Comparison of ENCODE assay signal across 9 cellular contexts in genomic region chr4:158193171-158193749, GRCh38. TPM values are rescaled to one million over a fixed set of nuclear protein-coding genes. Genes with fewer than 3 reads are reported as not detected.
DNase-seq lines count a peak whose midpoint lies in the region; ATAC-seq and TF ChIP-seq lines count a peak whose summit lies in the region.
"Had no signal": no experiment of that assay in that cellular context is flagged by ENCODE, and none has a peak within 500 bp of the region (broad histone marks: within the 10 kb centered on the region; RNA-seq: fewer than 3 reads in every experiment).

No MANE protein-coding gene starts in this region.

- in situ Hi-C loops in G401 (cut with HindIII; ENCODE audit: low sequenced_read_pairs) = loop anchor here (25.0 kb wide), 1 partner anchor 206 kb away; no protein-coding TSS in a partner anchor

- H3K27me3 Mint-ChIP-seq in GM23338 (ENCODE audit: insufficient read depth, low read depth, poor library complexity) = no peaks in the 10 kb centered on the region
- no peaks in the 10 kb centered on the region for H3K27me3 Mint-ChIP-seq in nephron (ENCODE audit: low read depth)

- no peak overlapping the region for H3K4me3 Mint-ChIP-seq in GM23338
- no peak overlapping the region for H3K4me3 Mint-ChIP-seq in nephron
- H3K4me3 Mint-ChIP-seq: T-helper 1 cell treated with Interleukin-12 subunit alpha and Interleukin-12 subunit beta and Interleukin-4 antibody, amounts not matched to agents 30 μg/mL and 1 μg/mL, for 36 hours had no signal

- ATAC-seq in GM23338 = peak; percentile 40; the same call in 2 of the 3 replicates
- ATAC-seq in GM21717 (IDR thresholded peaks at IDR 0.05; ENCODE audit: unreplicated experiment) = no peak

- TF ChIP-seq CTCF in GM23338 (conservative IDR thresholded peaks at IDR 0.05; ENCODE audit: low read depth in 2 of 2) (peak; percentile 62 to 64), nephron (IDR thresholded peaks at IDR 0.05; ENCODE audit: unreplicated experiment in 3 of 3) (peak; percentile 44 to 60 (median 47))

- H4K20me1 ChIP-seq in GM23338 (replicated peaks; ENCODE audit: insufficient read depth) = no peaks in the 10 kb centered on the region

- H3K36me3 Mint-ChIP-seq in GM23338 (ENCODE audit: low read depth) = no peaks in the 10 kb centered on the region
- H3K36me3 Mint-ChIP-seq in nephron (ENCODE audit: low read depth) = no peaks in the 10 kb centered on the region

- H3K27ac ChIP-seq in GM23338 (ENCODE audit: low read depth) = no peak overlapping the region

- DNase-seq in G401 (ENCODE audit: low spot score) = peak; percentile 65
- DNase-seq in GM23338 (ENCODE audit: low spot score) = peak; percentile 60
- DNase-seq in NCI-H748 (lab: John Stamatoyannopoulos, UW; ENCODE audit: unreplicated experiment) = peak; percentile 51
- DNase-seq in dermis microvascular lymphatic vessel endothelial cell (ENCODE audit: low read depth in 2 of 2) = peak; percentile 34 to 45
- no peak for DNase-seq in activated naive CD4-positive, alpha-beta T cell treated with Interleukin-2 at 50 U/mL for 16 hours
- no peak for DNase-seq in germinal center (ENCODE audit: low spot score)

- no peaks in the 10 kb centered on the region for H3K79me2 ChIP-seq in GM23338 (replicated peaks; ENCODE audit: insufficient read depth)

- no peak overlapping the region for H3K4me3 ChIP-seq in GM23338

- no peaks in the 10 kb centered on the region for H3K9me2 ChIP-seq in GM23338 (ENCODE audit: insufficient read depth)

- H3K4me1 ChIP-seq in GM23338 (ENCODE audit: insufficient read depth) = no peaks in the 10 kb centered on the region

- no peaks in the 10 kb centered on the region for H3F3A ChIP-seq in GM23338 (replicated peaks; ENCODE audit: low read depth)

- no peak overlapping the region for H3K4me2 ChIP-seq in GM23338

- H3K9me3 Mint-ChIP-seq in GM23338 = no peaks in the 10 kb centered on the region
- H3K9me3 Mint-ChIP-seq in nephron = no peaks in the 10 kb centered on the region
- H3K9me3 Mint-ChIP-seq: T-helper 1 cell treated with Interleukin-12 subunit alpha and Interleukin-12 subunit beta and Interleukin-4 antibody, amounts not matched to agents 30 μg/mL and 1 μg/mL, for 36 hours had no signal

- no peak overlapping the region for H2AFZ ChIP-seq in GM23338

- H3K36me3 ChIP-seq in GM23338 (ENCODE audit: insufficient read depth) = no peaks in the 10 kb centered on the region

- no peaks in the 10 kb centered on the region for H3K4me1 Mint-ChIP-seq in GM23338
- no peaks in the 10 kb centered on the region for H3K4me1 Mint-ChIP-seq in nephron

- no peaks in the 10 kb centered on the region for H3K27me3 ChIP-seq in GM23338 (ENCODE audit: insufficient read depth)

- H3K27ac Mint-ChIP-seq in GM23338 (no peak overlapping the region), nephron (no peak overlapping the region)
- H3K27ac Mint-ChIP-seq: T-helper 1 cell treated with Interleukin-12 subunit alpha and Interleukin-12 subunit beta and Interleukin-4 antibody, amounts not matched to agents 30 μg/mL and 1 μg/mL, for 36 hours had no signal

TF ChIP-seq in GM23338, 12 proteins besides CTCF, POLR2A, EP300 and RAD21 (continues in another document):
- no peak for TF ChIP-seq EZH2 (IDR thresholded peaks at IDR 0.05; ENCODE audit: low read depth, unreplicated experiment)
- no peak for TF ChIP-seq ZNF114 (CRISPR knock-in tag; IDR thresholded peaks at IDR 0.05)
- no peak for TF ChIP-seq REST (IDR thresholded peaks at IDR 0.05; ENCODE audit: unreplicated experiment)
- TF ChIP-seq STAT1 (IDR thresholded peaks at IDR 0.05; ENCODE audit: unreplicated experiment) = no peak
- TF ChIP-seq ETS1 (IDR thresholded peaks at IDR 0.05) = no peak
- TF ChIP-seq NANOG (IDR thresholded peaks at IDR 0.05; ENCODE audit: borderline replicate concordance) = no peak
- TF ChIP-seq ZNF331 (CRISPR knock-in tag; IDR thresholded peaks at IDR 0.05; ENCODE audit: low read depth) = no peak

RNA-seq across cellular contexts. Expression of gene TMEM144, which starts 17.0 kb away (rescaled TPM):
- total RNA-seq in G401 (2014; rRNA removed; shearing (Covaris generic)) = 4.1 and 9.8 TPM in 2 replicates
- 1.7 and 2.8 TPM in 2 replicates for total RNA-seq in GM23338 (2014; rRNA removed; shearing (Covaris generic))
- 0.75 and 1.3 TPM in 2 replicates for polyA plus RNA-seq in GM23338 (2016; fragmentation: Nextera tagmentation; extraction: Ambion mirVana)
- total RNA-seq in dermis microvascular lymphatic vessel endothelial cell = 2.1 and 6.3 TPM in 2 replicates

RNA-seq across cellular contexts. Expression of gene GASK1B, which starts 20.4 kb away (rescaled TPM):
- 42.5 and 46.2 TPM in 2 replicates for total RNA-seq in G401 (2014; rRNA removed; shearing (Covaris generic))
- not detected in 2 replicates for total RNA-seq in GM23338 (2014; rRNA removed; shearing (Covaris generic))
- not detected in 2 replicates for polyA plus RNA-seq in GM23338 (2016; fragmentation: Nextera tagmentation; extraction: Ambion mirVana)
- total RNA-seq in dermis microvascular lymphatic vessel endothelial cell = 44.8 and 57.9 TPM in 2 replicates

Comparison
In these comparisons a context has a peak if more than half of its experiments do, and no peak if none do; other contexts are left out.
1. DNase-seq: peak in G401 (single experiment), GM23338 (single experiment), NCI-H748 (single experiment) and dermis microvascular lymphatic vessel endothelial cell (2 of 2); none in activated naive CD4-positive, alpha-beta T cell treated with Interleukin-2 at 50 U/mL for 16 hours (single experiment) and germinal center (single experiment).
2. RNA of gene GASK1B, which starts 20.4 kb away (total RNA-seq): 44.8 to 57.9 TPM in dermis microvascular lymphatic vessel endothelial cell and 42.5 to 46.2 TPM in G401; not detected in GM23338; every median in the first group is over 10 times any median in the second.